15 cellular contexts compared by ENCODE assay signal in genomic region chr10:102227050-102227449, GRCh38. TPM values are rescaled to one million over a fixed set of nuclear protein-coding genes. Genes with fewer than 3 reads are reported as not detected.
DNase-seq lines count a peak whose midpoint lies in the region; ATAC-seq and TF ChIP-seq lines count a peak whose summit lies in the region.
"Had no signal": no experiment of that assay in that cellular context is flagged by ENCODE, and none has a peak within 500 bp of the region (broad histone marks: within the 10 kb centered on the region; RNA-seq: fewer than 3 reads in every experiment).

No MANE protein-coding gene starts in this region.

- DNase-seq in EL (peak; percentile 78), NB4 (ENCODE audit: low read depth) (peak; percentile 98), cardiac fibroblast (ENCODE audit: low read depth in 2 of 2) (peak; percentile 79 to 86), renal cortical epithelial cell (ENCODE audit: low read depth) (peak; percentile 57), NCI-H2227 (lab: John Stamatoyannopoulos, UW; ENCODE audit: unreplicated experiment) (no peak)
- DNase-seq: activated CD8-positive, alpha-beta memory T cell treated with anti-CD3 and anti-CD28 coated beads, Interleukin-2, amount 10 ng/mL, durations not matched to agents 7 days and 5 days; effector memory CD4-positive, alpha-beta T cell; NCI-H2081; stimulated activated CD4-positive, alpha-beta T cell treated with anti-CD3 and anti-CD28 coated beads, Interleukin-4, amount 100 ng/mL, for 4 hours had no signal

- TF ChIP-seq CTCF in NB4 (IDR thresholded peaks at IDR 0.05; ENCODE audit: low read depth, low read length) (no peak), cardiac fibroblast (IDR thresholded peaks at IDR 0.05; ENCODE audit: low read depth, low read length) (no peak)

- peak; percentile 24 for TF ChIP-seq POLR2A in NB4 (IDR thresholded peaks at IDR 0.05; ENCODE audit: extremely low read depth, insufficient read length)

- ATAC-seq in HG03354 (IDR thresholded peaks at IDR 0.05; ENCODE audit: poor library complexity, severe bottlenecking, unreplicated experiment) = no peak
- no peak for ATAC-seq in HG03342 (IDR thresholded peaks at IDR 0.05; ENCODE audit: unreplicated experiment)
- ATAC-seq in HG03432 (IDR thresholded peaks at IDR 0.05; ENCODE audit: unreplicated experiment) = no peak
- ATAC-seq: activated CD8-positive, alpha-beta memory T cell treated with anti-CD3 and anti-CD28 coated beads, Interleukin-2, amount 10 ng/mL, durations not matched to agents 7 days and 5 days had no signal

- H3K4me3 ChIP-seq in NB4 (ENCODE audit: low read depth, low read length) = peak overlapping the region; percentile 55
- no peak overlapping the region for H3K4me3 ChIP-seq in cardiac fibroblast (replicated peaks in 1 of 2; ENCODE audit: low read depth in 2 of 2, low read length in 2 of 2)

RNA-seq across cellular contexts. Expression of gene ELOVL3, which starts 1.0 kb away (rescaled TPM):
- total RNA-seq in renal cortical epithelial cell = 0.69 and 1.3 TPM in 2 replicates
- total RNA-seq: activated CD8-positive, alpha-beta memory T cell treated with anti-CD3 and anti-CD28 coated beads, Interleukin-2, amount 10 ng/mL, durations not matched to agents 7 days and 5 days; HT1080; progenitor cell of endocrine pancreas had no signal

RNA-seq across cellular contexts. Expression of gene PITX3, which starts 14.3 kb away (rescaled TPM):
- 1.7 and 2.2 TPM in 2 replicates for total RNA-seq in renal cortical epithelial cell
- total RNA-seq: activated CD8-positive, alpha-beta memory T cell treated with anti-CD3 and anti-CD28 coated beads, Interleukin-2, amount 10 ng/mL, durations not matched to agents 7 days and 5 days; HT1080; mesenteric fat pad; progenitor cell of endocrine pancreas had no signal

RNA-seq across cellular contexts. Expression of gene GBF1, which starts 18.3 kb away (rescaled TPM):
- total RNA-seq in renal cortical epithelial cell = 22.4 and 90.0 TPM in 2 replicates
